Comparison of ENCODE assay signal across 29 cellular contexts in genomic region chr10:125983161-125983560, GRCh38.
DNase-seq lines count a peak whose midpoint lies in the region; ATAC-seq and TF ChIP-seq lines count a peak whose summit lies in the region.
"Had no signal": no experiment of that assay in that cellular context is flagged by ENCODE, and none has a peak within 500 bp of the region (broad histone marks: within the 10 kb centered on the region; RNA-seq: fewer than 3 reads in every experiment).

No MANE protein-coding gene starts in this region.

- H3K4me2 ChIP-seq in neural progenitor cell: peak overlapping the region; percentile 14

- peak overlapping the region; percentile 55 for H3K27ac ChIP-seq in neural progenitor cell
- H3K27ac ChIP-seq: gastroesophageal sphincter, neutrophil, psoas muscle had no signal

- intact Hi-C loops in natural killer cell (cut with micrococcal nuclease): loop anchor here (2.0 to 10.0 kb wide), 4 partner anchors 60 to 1869 kb away; partner anchors contain the start of gene ADAM12
- intact Hi-C loops in head of caudate nucleus (cut with DNase I): loop anchor here (5.0 to 10.0 kb wide), 2 partner anchors 322 to 404 kb away; partner anchors contain the start of gene ADAM12

- no peaks in the 10 kb centered on the region for H4K20me1 ChIP-seq in neural progenitor cell (ENCODE audit: low read depth)

- CTCF ChIA-PET in activated CD4-positive, alpha-beta T cell treated with anti-CD3 and anti-CD28 coated beads, Interleukin-2, amount 10 ng/mL, durations not matched to agents 7 days and 5 days (lab: Charles Lee): no interaction called here

- peaks cover 3 to 10% of the 10 kb centered on the region in 2 donors for H3K27me3 Mint-ChIP-seq in natural killer cell (ENCODE audit: low read depth in 2 of 2)
- H3K27me3 Mint-ChIP-seq in natural killer cell treated with Interleukin-12 subunit alpha and Interleukin-12 subunit beta and Interleukin-15 and Interleukin-18, amount 100 ng/mL, for 72 hours: peaks cover 2 to 16% of the 10 kb centered on the region in 2 donors
- no peaks in the 10 kb centered on the region for H3K27me3 Mint-ChIP-seq in chondrocyte (ENCODE audit: low read depth)
- peaks cover 2% of the 10 kb centered on the region for H3K27me3 Mint-ChIP-seq in neural progenitor cell (ENCODE audit: insufficient read depth, low read depth)
- no peaks in the 10 kb centered on the region for H3K27me3 Mint-ChIP-seq in activated CD4-positive, alpha-beta T cell treated with anti-CD3 and anti-CD28 coated beads, Interleukin-2, amount 10 ng/mL, durations not matched to agents 7 days and 5 days
- H3K27me3 Mint-ChIP-seq: type B pancreatic cell had no signal

- no peaks in the 10 kb centered on the region for H3K79me2 ChIP-seq in neural progenitor cell (ENCODE audit: low read depth)

- peaks cover 18% of the 10 kb centered on the region for H3K4me1 ChIP-seq in neural progenitor cell
- H3K4me1 ChIP-seq in BE2C: no peaks in the 10 kb centered on the region
- H3K4me1 ChIP-seq: breast epithelium, gastroesophageal sphincter, psoas muscle had no signal

- H3K9me3 Mint-ChIP-seq in natural killer cell (no peaks in the 10 kb centered on the region), chondrocyte (ENCODE audit: low read depth) (no peaks in the 10 kb centered on the region), neural progenitor cell (no peaks in the 10 kb centered on the region)
- H3K9me3 Mint-ChIP-seq in natural killer cell treated with Interleukin-12 subunit alpha and Interleukin-12 subunit beta and Interleukin-15 and Interleukin-18, amount 100 ng/mL, for 72 hours: no peaks in the 10 kb centered on the region
- H3K9me3 Mint-ChIP-seq in activated CD4-positive, alpha-beta T cell treated with anti-CD3 and anti-CD28 coated beads, Interleukin-2, amount 10 ng/mL, durations not matched to agents 7 days and 5 days: no peaks in the 10 kb centered on the region
- H3K9me3 Mint-ChIP-seq: activated naive CD4-positive, alpha-beta T cell treated with anti-CD3 and anti-CD28 coated beads for 36 hours; activated T-helper 1 cell treated with anti-CD3 and anti-CD28 coated beads, Interleukin-12 subunit alpha, Interleukin-12 subunit beta, Interleukin-2, Interleukin-4 antibody, amounts not matched to agents 30 ng/mL and 10 ng/mL and 1 ng/mL, durations not matched to agents 14 hours and 24 hours and 36 hours; CD8-positive, alpha-beta memory T cell; stimulated activated naive B cell treated with anti-CD40 and anti-IgM and Interleukin-4, amounts not matched to agents 10 μg/mL and 1 μg/mL and 100 μg/mL, for 72 hours; type B pancreatic cell had no signal

- no peaks in the 10 kb centered on the region for H3K36me3 Mint-ChIP-seq in natural killer cell
- H3K36me3 Mint-ChIP-seq in natural killer cell treated with Interleukin-12 subunit alpha and Interleukin-12 subunit beta and Interleukin-15 and Interleukin-18, amount 100 ng/mL, for 72 hours: no peaks in the 10 kb centered on the region
- no peaks in the 10 kb centered on the region for H3K36me3 Mint-ChIP-seq in chondrocyte (ENCODE audit: low read depth)
- no peaks in the 10 kb centered on the region for H3K36me3 Mint-ChIP-seq in neural progenitor cell
- H3K36me3 Mint-ChIP-seq in activated CD4-positive, alpha-beta T cell treated with anti-CD3 and anti-CD28 coated beads, Interleukin-2, amount 10 ng/mL, durations not matched to agents 7 days and 5 days (ENCODE audit: low read depth): no peaks in the 10 kb centered on the region
- H3K36me3 Mint-ChIP-seq: CD8-positive, alpha-beta memory T cell; stimulated activated naive B cell treated with anti-CD40 and anti-IgM and Interleukin-4, amounts not matched to agents 10 μg/mL and 1 μg/mL and 100 μg/mL, for 72 hours had no signal

- H3F3A ChIP-seq in neural progenitor cell (ENCODE audit: low read depth): peaks cover 13% of the 10 kb centered on the region

- H3K36me3 ChIP-seq in neural progenitor cell: no peaks in the 10 kb centered on the region
- H3K36me3 ChIP-seq in BE2C: no peaks in the 10 kb centered on the region
- H3K36me3 ChIP-seq: breast epithelium, gastroesophageal sphincter, neutrophil had no signal

- H3K4me1 Mint-ChIP-seq in natural killer cell (peaks cover 33 to 43% of the 10 kb centered on the region in 2 donors), chondrocyte (ENCODE audit: low read depth) (peaks cover 34% of the 10 kb centered on the region), neural progenitor cell (peaks cover 24% of the 10 kb centered on the region)
- H3K4me1 Mint-ChIP-seq in natural killer cell treated with Interleukin-12 subunit alpha and Interleukin-12 subunit beta and Interleukin-15 and Interleukin-18, amount 100 ng/mL, for 72 hours (ENCODE audit: low read depth in 2 of 2): peaks cover 5 to 30% of the 10 kb centered on the region in 2 donors
- H3K4me1 Mint-ChIP-seq in activated CD4-positive, alpha-beta T cell treated with anti-CD3 and anti-CD28 coated beads, Interleukin-2, amount 10 ng/mL, durations not matched to agents 7 days and 5 days: no peaks in the 10 kb centered on the region
- H3K4me1 Mint-ChIP-seq: CD8-positive, alpha-beta memory T cell had no signal

- ATAC-seq in natural killer cell: no peak
- no peak for ATAC-seq in natural killer cell treated with Interleukin-12 subunit alpha and Interleukin-12 subunit beta and Interleukin-15 and Interleukin-18, amount 100 ng/mL, for 72 hours
- ATAC-seq: gastroesophageal sphincter, psoas muscle had no signal

- no peak overlapping the region for H3K9ac ChIP-seq in neural progenitor cell

- H3K4me3 ChIP-seq in neural progenitor cell (no peak overlapping the region), BE2C (ENCODE audit: low read depth, low read length) (no peak overlapping the region)
- H3K4me3 ChIP-seq: breast epithelium, gastroesophageal sphincter, K562, psoas muscle had no signal

- H3K27ac Mint-ChIP-seq in natural killer cell (peak overlapping the region; percentile 21 to 75), chondrocyte (ENCODE audit: unreplicated experiment) (peak overlapping the region; percentile 74), neural progenitor cell (no peak overlapping the region)
- no peak overlapping the region for H3K27ac Mint-ChIP-seq in natural killer cell treated with Interleukin-12 subunit alpha and Interleukin-12 subunit beta and Interleukin-15 and Interleukin-18, amount 100 ng/mL, for 72 hours
- H3K27ac Mint-ChIP-seq in activated CD4-positive, alpha-beta T cell treated with anti-CD3 and anti-CD28 coated beads, Interleukin-2, amount 10 ng/mL, durations not matched to agents 7 days and 5 days: no peak overlapping the region
- H3K27ac Mint-ChIP-seq: activated naive CD4-positive, alpha-beta T cell treated with anti-CD3 and anti-CD28 coated beads for 36 hours; activated T-helper 1 cell treated with anti-CD3 and anti-CD28 coated beads, Interleukin-12 subunit alpha, Interleukin-12 subunit beta, Interleukin-2, Interleukin-4 antibody, amounts not matched to agents 30 ng/mL and 10 ng/mL and 1 ng/mL, durations not matched to agents 14 hours and 24 hours and 36 hours; T-helper 17 cell; type B pancreatic cell had no signal

- no peak overlapping the region for H2AFZ ChIP-seq in neural progenitor cell (replicated peaks)

- no peaks in the 10 kb centered on the region for H3K9me3 ChIP-seq in neural progenitor cell (ENCODE audit: low read depth)
- no peaks in the 10 kb centered on the region for H3K9me3 ChIP-seq in BE2C
- H3K9me3 ChIP-seq: breast epithelium, gastroesophageal sphincter, neutrophil, psoas muscle had no signal

- TF ChIP-seq CTCF in natural killer cell (IDR thresholded peaks at IDR 0.05) (no peak), chondrocyte (IDR thresholded peaks at IDR 0.05) (no peak), neural progenitor cell (IDR thresholded peaks at IDR 0.05) (no peak), BE2C (IDR thresholded peaks at IDR 0.05; ENCODE audit: low read depth, low read length) (no peak)

- no peak for DNase-seq in natural killer cell
- DNase-seq in natural killer cell treated with Interleukin-12 subunit alpha and Interleukin-12 subunit beta and Interleukin-15 and Interleukin-18, amount 100 ng/mL, for 72 hours (ENCODE audit: low spot score): no peak
- no peak for DNase-seq in chondrocyte (ENCODE audit: low spot score)
- DNase-seq in neural progenitor cell (ENCODE audit: low spot score): peak; percentile 13
- DNase-seq in head of caudate nucleus: no peak
- DNase-seq in activated CD4-positive, alpha-beta T cell treated with anti-CD3 and anti-CD28 coated beads, Interleukin-2, amount 10 ng/mL, durations not matched to agents 7 days and 5 days: no peak
- DNase-seq in BE2C: no peak
- DNase-seq in inferior parietal cortex (ENCODE audit: extremely low spot score): no peak
- DNase-seq: activated CD4-positive, alpha-beta T cell treated with anti-CD3 and anti-CD28 coated beads, Interleukin-2, amount 50 U/mL, for 48 hours; activated CD8-positive, alpha-beta memory T cell treated with anti-CD3 and anti-CD28 coated beads, Interleukin-2, amount 50 U/mL, for 48 hours; activated naive CD4-positive, alpha-beta T cell treated with anti-CD3 and anti-CD28 coated beads for 36 hours; amniotic stem cell; CD8-positive, alpha-beta memory T cell; DMS 273 treated with DMSO at 0.1 percent for 48 hours; EL; NCI-H1092 treated with DMSO at 0.1 percent for 48 hours; NCI-H187 treated with DMSO at 0.1 percent for 48 hours; NCI-H2171 treated with DMSO at 0.1 percent for 48 hours; NCI-H510A; psoas muscle; stimulated activated naive B cell treated with anti-CD40 and anti-IgM and Interleukin-4, amounts not matched to agents 10 μg/mL and 1 μg/mL and 100 μg/mL, for 72 hours; T-helper 17 cell had no signal

- H3K27me3 ChIP-seq in neural progenitor cell (no peaks in the 10 kb centered on the region), BE2C (no peaks in the 10 kb centered on the region)
- H3K27me3 ChIP-seq: breast epithelium, neutrophil had no signal

- H3K4me3 Mint-ChIP-seq in natural killer cell: no peak overlapping the region
- no peak overlapping the region for H3K4me3 Mint-ChIP-seq in natural killer cell treated with Interleukin-12 subunit alpha and Interleukin-12 subunit beta and Interleukin-15 and Interleukin-18, amount 100 ng/mL, for 72 hours
- H3K4me3 Mint-ChIP-seq in chondrocyte (ENCODE audit: unreplicated experiment): no peak overlapping the region
- no peak overlapping the region for H3K4me3 Mint-ChIP-seq in neural progenitor cell
- no peak overlapping the region for H3K4me3 Mint-ChIP-seq in activated CD4-positive, alpha-beta T cell treated with anti-CD3 and anti-CD28 coated beads, Interleukin-2, amount 10 ng/mL, durations not matched to agents 7 days and 5 days
- H3K4me3 Mint-ChIP-seq: activated naive CD4-positive, alpha-beta T cell treated with anti-CD3 and anti-CD28 coated beads for 36 hours; activated T-helper 1 cell treated with anti-CD3 and anti-CD28 coated beads, Interleukin-12 subunit alpha, Interleukin-12 subunit beta, Interleukin-2, Interleukin-4 antibody, amounts not matched to agents 30 ng/mL and 10 ng/mL and 1 ng/mL, durations not matched to agents 14 hours and 24 hours and 36 hours; B cell; CD8-positive, alpha-beta memory T cell; stimulated activated naive B cell treated with anti-CD40 and anti-IgM and Interleukin-4, amounts not matched to agents 10 μg/mL and 1 μg/mL and 100 μg/mL, for 72 hours; T-helper 17 cell; type B pancreatic cell had no signal

- POLR2A ChIA-PET in activated CD4-positive, alpha-beta T cell treated with anti-CD3 and anti-CD28 coated beads, Interleukin-2, amount 10 ng/mL, durations not matched to agents 7 days and 5 days (lab: Charles Lee): no interaction called here

Comparison
In these comparisons a context has a peak if more than half of its experiments do, and no peak if none do; other contexts are left out.
1. H3K27ac Mint-ChIP-seq: peak in natural killer cell (2 of 2) and chondrocyte (single experiment); none in natural killer cell treated with Interleukin-12 subunit alpha and Interleukin-12 subunit beta and Interleukin-15 and Interleukin-18, amount 100 ng/mL, for 72 hours (0 of 2), neural progenitor cell (single experiment) and activated CD4-positive, alpha-beta T cell treated with anti-CD3 and anti-CD28 coated beads, Interleukin-2, amount 10 ng/mL, durations not matched to agents 7 days and 5 days (single experiment).